Comparison of ENCODE assay signal across 19 cellular contexts in the genomic region with DNA sequence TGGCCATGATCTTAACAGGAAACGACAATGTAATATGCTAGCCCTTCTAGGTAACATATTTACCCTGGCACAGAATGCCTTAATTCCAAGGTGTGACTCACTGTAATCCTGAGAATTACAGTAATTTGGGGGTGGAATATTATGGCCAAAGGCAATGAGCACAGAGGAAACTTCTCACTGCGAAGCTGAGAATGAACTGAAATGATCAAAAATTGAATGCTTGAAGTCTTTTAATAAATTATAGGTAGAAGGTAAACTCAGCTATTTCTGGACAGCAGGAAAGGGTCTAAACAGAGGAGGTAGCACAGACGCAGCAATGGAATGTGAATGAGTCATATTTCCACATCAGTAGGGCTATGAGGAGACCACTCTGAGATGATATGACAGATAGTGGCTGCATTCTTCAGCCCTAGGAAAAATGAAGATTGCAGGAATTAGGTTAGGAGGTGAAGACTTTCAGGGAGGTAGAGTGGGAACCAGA.
DNase-seq lines count a peak whose midpoint lies in the region; ATAC-seq and TF ChIP-seq lines count a peak whose summit lies in the region.
"Had no signal": no experiment of that assay in that cellular context is flagged by ENCODE, and none has a peak within 500 bp of the region (broad histone marks: within the 10 kb centered on the region; RNA-seq: fewer than 3 reads in every experiment).

No MANE protein-coding gene starts in this region.

- peaks cover 3% of the 10 kb centered on the region for H3K9me3 Mint-ChIP-seq in progenitor cell of endocrine pancreas (ENCODE audit: low read depth)

- no peaks in the 10 kb centered on the region for H3K27me3 Mint-ChIP-seq in progenitor cell of endocrine pancreas
- H3K27me3 Mint-ChIP-seq: activated B cell treated with CpG ODN at 0.5 μM for 24 hours; activated CD4-positive, alpha-beta memory T cell treated with anti-CD3 and anti-CD28 coated beads for 36 hours had no signal

- H3K4me3 ChIP-seq in fibroblast of pulmonary artery (replicated peaks; ENCODE audit: low read depth, low read length): no peak overlapping the region
- H3K4me3 ChIP-seq: K562 had no signal

- no peak for TF ChIP-seq CTCF in fibroblast of pulmonary artery (IDR thresholded peaks at IDR 0.05; ENCODE audit: low read length, missing control alignments)
- no peak for TF ChIP-seq CTCF in progenitor cell of endocrine pancreas (IDR thresholded peaks at IDR 0.05; ENCODE audit: unreplicated experiment)

- no peak overlapping the region for H3K4me3 Mint-ChIP-seq in progenitor cell of endocrine pancreas (ENCODE audit: low read depth)
- H3K4me3 Mint-ChIP-seq: activated B cell treated with CpG ODN at 0.5 μM for 24 hours; activated CD4-positive, alpha-beta memory T cell treated with anti-CD3 and anti-CD28 coated beads for 36 hours; CD8-positive, alpha-beta T cell had no signal

- H3K36me3 Mint-ChIP-seq in progenitor cell of endocrine pancreas (ENCODE audit: insufficient read depth): no peaks in the 10 kb centered on the region
- H3K36me3 Mint-ChIP-seq: activated CD4-positive, alpha-beta memory T cell treated with anti-CD3 and anti-CD28 coated beads for 36 hours; CD8-positive, alpha-beta T cell had no signal

- ATAC-seq in GM18861 (IDR thresholded peaks at IDR 0.05; ENCODE audit: unreplicated experiment): no peak
- ATAC-seq: CD8-positive, alpha-beta T cell; K562 had no signal

- no peak overlapping the region for H3K27ac Mint-ChIP-seq in progenitor cell of endocrine pancreas
- H3K27ac Mint-ChIP-seq: activated B cell treated with CpG ODN at 0.5 μM for 24 hours; activated CD4-positive, alpha-beta memory T cell treated with anti-CD3 and anti-CD28 coated beads for 36 hours; CD8-positive, alpha-beta T cell had no signal

- peak; percentile 8 for DNase-seq in HK-2 (ENCODE audit: unreplicated experiment)
- peak; percentile 29 to 59 for DNase-seq in SW 1271 (lab: John Stamatoyannopoulos, UW)
- DNase-seq in fibroblast of pulmonary artery (ENCODE audit: low read depth): peak; percentile 6
- DNase-seq in renal cortical epithelial cell (ENCODE audit: low read depth): peak; percentile 86
- DNase-seq in progenitor cell of endocrine pancreas (ENCODE audit: low spot score, unreplicated experiment): no peak
- DNase-seq in NCI-H446 treated with DMSO at 0.1 percent for 48 hours (lab: John Stamatoyannopoulos, UW): no peak
- DNase-seq: activated B cell treated with CpG ODN at 0.5 μM for 24 hours; activated CD4-positive, alpha-beta memory T cell treated with anti-CD3 and anti-CD28 coated beads for 36 hours; activated naive CD4-positive, alpha-beta T cell; CD8-positive, alpha-beta T cell; cerebellar nuclear complex; effector memory CD4-positive, alpha-beta T cell; hippocampal formation; NCI-H2081; NCI-H524; retina; substantia nigra had no signal

- no peaks in the 10 kb centered on the region for H3K4me1 Mint-ChIP-seq in progenitor cell of endocrine pancreas (ENCODE audit: low read depth)
- H3K4me1 Mint-ChIP-seq: activated B cell treated with CpG ODN at 0.5 μM for 24 hours had no signal

Comparison
In these comparisons a context has a peak if more than half of its experiments do, and no peak if none do; other contexts are left out.
1. DNase-seq: peak in HK-2 (single experiment), SW 1271 (2 of 2), fibroblast of pulmonary artery (single experiment) and renal cortical epithelial cell (single experiment); none in progenitor cell of endocrine pancreas (single experiment) and NCI-H446 treated with DMSO at 0.1 percent for 48 hours (single experiment).